ENCODE assay signal across 8 cellular contexts in the genomic region with DNA sequence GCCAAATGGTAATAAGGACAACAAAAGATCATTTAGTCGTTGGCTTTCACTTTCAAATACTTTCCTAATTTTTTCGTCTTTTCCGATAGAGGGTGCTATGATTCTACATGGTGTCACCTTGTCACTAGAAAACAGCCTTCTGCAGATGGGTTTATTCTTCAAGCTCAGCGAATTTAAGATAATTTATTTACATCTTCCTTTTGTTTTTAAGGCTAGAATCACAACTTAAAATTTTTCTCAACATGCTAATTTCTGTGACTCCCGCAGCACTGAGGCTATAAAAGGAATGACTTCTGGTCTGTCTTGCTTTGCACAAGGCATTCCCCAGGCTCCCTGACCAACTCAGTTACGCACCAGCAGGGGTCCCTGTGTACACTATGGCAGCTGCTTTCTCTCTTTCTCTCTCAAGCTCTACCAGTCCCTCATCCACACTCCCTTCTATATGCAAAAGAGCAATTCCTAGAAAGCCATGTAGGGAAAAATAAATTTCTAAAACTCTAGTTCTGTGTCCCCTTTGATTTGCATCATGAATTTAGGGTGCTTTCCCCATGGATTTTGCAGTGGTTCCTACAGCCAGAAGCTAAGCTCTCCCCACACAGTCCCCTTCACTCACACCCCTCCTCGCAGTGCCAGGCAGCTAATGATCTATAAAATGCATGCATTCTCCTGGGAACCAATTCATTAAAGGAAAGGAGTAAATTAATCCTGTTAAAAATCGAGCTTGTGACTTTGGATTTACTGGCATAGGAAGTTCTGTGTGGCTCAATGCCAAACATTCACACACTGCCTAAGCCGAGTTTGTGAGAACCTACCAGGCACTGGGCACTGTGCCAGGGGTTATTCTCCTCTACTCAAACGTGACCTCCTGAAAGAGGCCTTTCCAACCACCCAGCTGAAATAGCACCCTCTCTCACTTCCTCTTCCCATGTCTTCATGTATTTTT.
DNase-seq lines count a peak whose midpoint lies in the region; ATAC-seq and TF ChIP-seq lines count a peak whose summit lies in the region.

No MANE protein-coding gene starts in this region.

- H3K27ac ChIP-seq in WERI-Rb-1 (no peak overlapping the region), stomach smooth muscle (ENCODE audit: low read length) (no peak overlapping the region)

- H3K36me3 ChIP-seq in WERI-Rb-1, result no peaks in the 10 kb centered on the region
- H3K36me3 ChIP-seq in endocrine pancreas (ENCODE audit: control insufficient read depth, insufficient read depth, low read length), result no peaks in the 10 kb centered on the region
- no peaks in the 10 kb centered on the region for H3K36me3 ChIP-seq in stomach smooth muscle (ENCODE audit: control insufficient read depth in 2 of 2, insufficient read depth in 2 of 2, low read length in 2 of 2)

- H3K4me3 ChIP-seq in WERI-Rb-1 (ENCODE audit: low read depth, low read length), result peak overlapping the region; percentile 20; the same call in 1 of the 2 replicates
- H3K4me3 ChIP-seq in endocrine pancreas (ENCODE audit: control insufficient read depth, insufficient read depth, low read length), result peak overlapping the region; percentile 79
- H3K4me3 ChIP-seq in stomach smooth muscle (ENCODE audit: low read length in 2 of 2), result peak overlapping the region; percentile 11 to 50

- TF ChIP-seq CTCF in WERI-Rb-1 (IDR thresholded peaks at IDR 0.05; ENCODE audit: low read depth, low read length), result peak; percentile 94

- no peaks in the 10 kb centered on the region for H3K27me3 ChIP-seq in WERI-Rb-1 (ENCODE audit: insufficient read depth, low read depth, severe bottlenecking)
- H3K27me3 ChIP-seq in endocrine pancreas (ENCODE audit: control insufficient read depth, insufficient read depth, low read length), result no peaks in the 10 kb centered on the region
- peaks cover 0 to 3% of the 10 kb centered on the region in 2 donors for H3K27me3 ChIP-seq in stomach smooth muscle (ENCODE audit: control insufficient read depth in 1 of 2, insufficient read depth in 2 of 2, low read length in 2 of 2)

- DNase-seq in COLO668 (lab: John Stamatoyannopoulos, UW; ENCODE audit: unreplicated experiment), result peak; percentile 91
- peak; percentile 76 for DNase-seq in NCI-H2171 (lab: John Stamatoyannopoulos, UW)
- peak; percentile 89 for DNase-seq in WERI-Rb-1
- DNase-seq in medulla oblongata (ENCODE audit: extremely low spot score), result peak; percentile 79

- H3K9me3 ChIP-seq in WERI-Rb-1 (ENCODE audit: severe bottlenecking) (no peaks in the 10 kb centered on the region), endocrine pancreas (ENCODE audit: control insufficient read depth, low read length) (no peaks in the 10 kb centered on the region), stomach smooth muscle (ENCODE audit: control insufficient read depth in 2 of 2, low read length in 2 of 2) (no peaks in the 10 kb centered on the region)

- H3K9ac ChIP-seq in endocrine pancreas (ENCODE audit: control insufficient read depth, insufficient read depth, low read length), result no peak overlapping the region
- H3K9ac ChIP-seq in stomach smooth muscle (ENCODE audit: low read length in 2 of 2), result no peak overlapping the region

- peak; percentile 76 for ATAC-seq in GM19328 (IDR thresholded peaks at IDR 0.05; ENCODE audit: unreplicated experiment)
- peak; percentile 76 for ATAC-seq in HG03342 (IDR thresholded peaks at IDR 0.05; ENCODE audit: unreplicated experiment)

- H3K4me1 ChIP-seq in endocrine pancreas (ENCODE audit: control insufficient read depth, insufficient read depth, low read length) (no peaks in the 10 kb centered on the region), stomach smooth muscle (ENCODE audit: control insufficient read depth, insufficient read depth, low read length) (peaks cover 5% of the 10 kb centered on the region)

Comparison
In these comparisons a context has a peak if more than half of its experiments do, and no peak if none do; other contexts are left out.
1. H3K4me3 ChIP-seq: peak in every context shown above with its lines; median percentile 79 in endocrine pancreas; 30 in stomach smooth muscle; 20 in WERI-Rb-1.